ENCODE assay signal across 1 cellular context in the genomic region with DNA sequence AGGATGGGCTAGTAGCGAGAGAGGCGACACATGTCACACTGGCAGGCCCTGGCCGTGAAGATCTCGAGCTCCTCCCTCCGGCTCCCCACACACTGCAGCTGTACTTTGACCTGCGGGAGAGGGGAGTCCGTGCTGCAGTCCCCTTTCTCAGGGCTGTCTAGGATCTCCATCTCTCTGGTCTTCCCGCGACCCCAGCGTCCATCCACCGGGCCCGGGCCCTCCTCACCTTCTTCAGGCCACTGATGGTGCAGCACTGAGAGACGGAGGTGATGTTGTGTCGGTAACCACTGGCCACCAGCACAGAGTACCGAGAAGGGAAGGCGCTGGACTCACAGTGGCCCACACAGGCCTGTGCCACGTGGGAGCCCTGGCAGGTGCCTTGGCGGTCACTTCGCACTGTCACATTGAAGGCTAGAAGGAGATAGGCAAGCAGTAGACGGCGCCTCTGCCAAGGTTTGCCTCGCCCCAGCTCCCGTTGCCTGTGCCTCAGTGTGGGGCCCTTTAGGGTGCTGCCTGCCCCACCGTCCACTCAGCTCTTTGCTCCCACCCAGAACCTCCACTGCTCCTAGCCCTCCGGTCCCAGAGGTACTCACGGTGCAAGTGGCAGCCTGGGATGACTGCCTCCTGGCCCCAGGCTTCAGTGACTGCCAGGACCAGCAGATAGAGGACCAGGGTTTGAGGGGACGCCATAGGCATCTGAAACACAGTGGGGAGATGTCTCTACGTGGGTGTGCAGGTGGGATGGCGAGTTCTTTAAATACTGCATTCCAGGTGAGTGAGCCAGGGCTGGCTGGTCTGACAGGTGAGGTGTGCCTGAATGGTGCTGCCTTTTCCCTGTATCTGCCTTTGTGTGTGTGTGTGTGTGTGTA.
TF ChIP-seq lines count a peak whose summit lies in the region.

No MANE protein-coding gene starts in this region.

TF ChIP-seq in HepG2, 621 proteins besides CTCF, POLR2A, EP300 and RAD21 (continues in another document):
- TF ChIP-seq IKZF1 (IDR thresholded peaks at IDR 0.05) (no peak), ZNF326 (CRISPR knock-in tag; IDR thresholded peaks at IDR 0.05; ENCODE audit: borderline replicate concordance) (no peak), ZNF546 (CRISPR knock-in tag; conservative IDR thresholded peaks at IDR 0.05) (no peak), MYC (CRISPR knock-in tag; IDR thresholded peaks at IDR 0.05; ENCODE audit: borderline replicate concordance) (peak; percentile 93; the same call in 1 of the 2 replicates), ZNF615 (CRISPR knock-in tag; IDR thresholded peaks at IDR 0.05; ENCODE audit: borderline replicate concordance) (no peak), ZSCAN22 (CRISPR knock-in tag; IDR thresholded peaks at IDR 0.05) (no peak), ZNF10 (CRISPR knock-in tag; IDR thresholded peaks at IDR 0.05; ENCODE audit: borderline replicate concordance, low read depth) (no peak), ZNF207 (IDR thresholded peaks at IDR 0.05; ENCODE audit: borderline replicate concordance) (no peak), ZNF350 (CRISPR knock-in tag; IDR thresholded peaks at IDR 0.05; ENCODE audit: borderline replicate concordance, low read depth) (peak; percentile 37; the same call in 1 of the 2 replicates), NFE2L2 (IDR thresholded peaks at IDR 0.05; ENCODE audit: low read length) (no peak), ZBTB20 (CRISPR knock-in tag; IDR thresholded peaks at IDR 0.05; ENCODE audit: borderline replicate concordance, low read depth) (no peak), ZNF552 (CRISPR knock-in tag; IDR thresholded peaks at IDR 0.05; ENCODE audit: borderline replicate concordance) (no peak), RFXAP (CRISPR knock-in tag; IDR thresholded peaks at IDR 0.05; ENCODE audit: borderline replicate concordance) (no peak), RORA (CRISPR knock-in tag; IDR thresholded peaks at IDR 0.05) (no peak), ZNF670 (CRISPR knock-in tag; IDR thresholded peaks at IDR 0.05; ENCODE audit: borderline replicate concordance) (no peak), SRSF4 (IDR thresholded peaks at IDR 0.05; ENCODE audit: low read depth, low read length, poor library complexity, severe bottlenecking) (no peak), YY1 (IDR thresholded peaks at IDR 0.05; ENCODE audit: insufficient read depth, insufficient replicate concordance, low read depth, low read length) (no peak), NR2F1 (CRISPR knock-in tag; IDR thresholded peaks at IDR 0.05) (0 out of 4 replicates have a peak, but pooled peaks of 1 of the 2 experiments have one; percentile 13), MIER2 (CRISPR knock-in tag; IDR thresholded peaks at IDR 0.05) (no peak), KDM5B (CRISPR knock-in tag; IDR thresholded peaks at IDR 0.05; ENCODE audit: borderline replicate concordance) (peak; percentile 67; the same call in 1 of the 2 replicates), NFE2L1 (CRISPR knock-in tag; IDR thresholded peaks at IDR 0.05; ENCODE audit: borderline replicate concordance) (no peak), SKI (IDR thresholded peaks at IDR 0.05; ENCODE audit: partially characterized antibody) (no peak), KLF9 (CRISPR knock-in tag; IDR thresholded peaks at IDR 0.05; ENCODE audit: low read depth) (no peak), TAF1 (CRISPR knock-in tag; IDR thresholded peaks at IDR 0.05) (no peak), KLF12 (CRISPR knock-in tag; IDR thresholded peaks at IDR 0.05; ENCODE audit: borderline replicate concordance) (no peak), ATRX (CRISPR knock-in tag; IDR thresholded peaks at IDR 0.05; ENCODE audit: borderline replicate concordance) (no peak), PAX8 (CRISPR knock-in tag; IDR thresholded peaks at IDR 0.05; ENCODE audit: borderline replicate concordance) (no peak), KDM6A (CRISPR knock-in tag; IDR thresholded peaks at IDR 0.05; ENCODE audit: low read depth) (no peak)
- TF ChIP-seq, protein P1, sequence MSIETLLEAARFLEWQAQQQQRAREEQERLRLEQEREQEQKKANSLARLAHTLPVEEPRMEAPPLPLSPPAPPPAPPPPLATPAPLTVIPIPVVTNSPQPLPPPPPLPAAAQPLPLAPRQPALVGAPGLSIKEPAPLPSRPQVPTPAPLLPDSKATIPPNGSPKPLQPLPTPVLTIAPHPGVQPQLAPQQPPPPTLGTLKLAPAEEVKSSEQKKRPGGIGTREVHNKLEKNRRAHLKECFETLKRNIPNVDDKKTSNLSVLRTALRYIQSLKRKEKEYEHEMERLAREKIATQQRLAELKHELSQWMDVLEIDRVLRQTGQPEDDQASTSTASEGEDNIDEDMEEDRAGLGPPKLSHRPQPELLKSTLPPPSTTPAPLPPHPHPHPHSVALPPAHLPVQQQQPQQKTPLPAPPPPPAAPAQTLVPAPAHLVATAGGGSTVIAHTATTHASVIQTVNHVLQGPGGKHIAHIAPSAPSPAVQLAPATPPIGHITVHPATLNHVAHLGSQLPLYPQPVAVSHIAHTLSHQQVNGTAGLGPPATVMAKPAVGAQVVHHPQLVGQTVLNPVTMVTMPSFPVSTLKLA (IDR thresholded peaks at IDR 0.05), result no peak
- TF ChIP-seq, protein P2, sequence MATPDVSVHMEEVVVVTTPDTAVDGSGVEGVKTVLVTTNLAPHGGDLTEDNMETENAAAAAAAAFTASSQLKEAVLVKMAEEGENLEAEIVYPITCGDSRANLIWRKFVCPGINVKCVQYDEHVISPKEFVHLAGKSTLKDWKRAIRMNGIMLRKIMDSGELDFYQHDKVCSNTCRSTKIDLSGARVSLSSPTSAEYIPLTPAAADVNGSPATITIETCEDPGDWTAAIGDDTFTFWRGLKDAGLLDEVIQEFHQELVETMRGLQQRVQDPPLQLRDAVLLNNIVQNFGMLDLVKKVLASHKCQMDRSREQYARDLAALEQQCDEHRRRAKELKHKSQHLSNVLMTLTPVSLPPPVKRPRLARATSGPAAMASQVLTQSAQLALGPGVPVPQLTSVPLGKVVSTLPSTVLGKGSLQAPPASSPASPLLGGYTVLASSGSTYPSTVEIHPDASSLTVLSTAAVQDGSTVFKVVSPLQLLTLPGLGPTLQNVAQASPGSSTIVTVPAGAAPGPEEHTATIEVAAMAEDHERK (CRISPR knock-in tag; IDR thresholded peaks at IDR 0.05; ENCODE audit: low read depth), result no peak
- TF ChIP-seq, protein P3, sequence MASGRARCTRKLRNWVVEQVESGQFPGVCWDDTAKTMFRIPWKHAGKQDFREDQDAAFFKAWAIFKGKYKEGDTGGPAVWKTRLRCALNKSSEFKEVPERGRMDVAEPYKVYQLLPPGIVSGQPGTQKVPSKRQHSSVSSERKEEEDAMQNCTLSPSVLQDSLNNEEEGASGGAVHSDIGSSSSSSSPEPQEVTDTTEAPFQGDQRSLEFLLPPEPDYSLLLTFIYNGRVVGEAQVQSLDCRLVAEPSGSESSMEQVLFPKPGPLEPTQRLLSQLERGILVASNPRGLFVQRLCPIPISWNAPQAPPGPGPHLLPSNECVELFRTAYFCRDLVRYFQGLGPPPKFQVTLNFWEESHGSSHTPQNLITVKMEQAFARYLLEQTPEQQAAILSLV (CRISPR knock-in tag; IDR thresholded peaks at IDR 0.05; ENCODE audit: borderline replicate concordance), result peak; percentile 40; the same call in 1 of the 2 replicates
- TF ChIP-seq, protein P4, sequence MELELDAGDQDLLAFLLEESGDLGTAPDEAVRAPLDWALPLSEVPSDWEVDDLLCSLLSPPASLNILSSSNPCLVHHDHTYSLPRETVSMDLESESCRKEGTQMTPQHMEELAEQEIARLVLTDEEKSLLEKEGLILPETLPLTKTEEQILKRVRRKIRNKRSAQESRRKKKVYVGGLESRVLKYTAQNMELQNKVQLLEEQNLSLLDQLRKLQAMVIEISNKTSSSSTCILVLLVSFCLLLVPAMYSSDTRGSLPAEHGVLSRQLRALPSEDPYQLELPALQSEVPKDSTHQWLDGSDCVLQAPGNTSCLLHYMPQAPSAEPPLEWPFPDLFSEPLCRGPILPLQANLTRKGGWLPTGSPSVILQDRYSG (CRISPR knock-in tag; IDR thresholded peaks at IDR 0.05), result no peak
- TF ChIP-seq, protein P5, sequence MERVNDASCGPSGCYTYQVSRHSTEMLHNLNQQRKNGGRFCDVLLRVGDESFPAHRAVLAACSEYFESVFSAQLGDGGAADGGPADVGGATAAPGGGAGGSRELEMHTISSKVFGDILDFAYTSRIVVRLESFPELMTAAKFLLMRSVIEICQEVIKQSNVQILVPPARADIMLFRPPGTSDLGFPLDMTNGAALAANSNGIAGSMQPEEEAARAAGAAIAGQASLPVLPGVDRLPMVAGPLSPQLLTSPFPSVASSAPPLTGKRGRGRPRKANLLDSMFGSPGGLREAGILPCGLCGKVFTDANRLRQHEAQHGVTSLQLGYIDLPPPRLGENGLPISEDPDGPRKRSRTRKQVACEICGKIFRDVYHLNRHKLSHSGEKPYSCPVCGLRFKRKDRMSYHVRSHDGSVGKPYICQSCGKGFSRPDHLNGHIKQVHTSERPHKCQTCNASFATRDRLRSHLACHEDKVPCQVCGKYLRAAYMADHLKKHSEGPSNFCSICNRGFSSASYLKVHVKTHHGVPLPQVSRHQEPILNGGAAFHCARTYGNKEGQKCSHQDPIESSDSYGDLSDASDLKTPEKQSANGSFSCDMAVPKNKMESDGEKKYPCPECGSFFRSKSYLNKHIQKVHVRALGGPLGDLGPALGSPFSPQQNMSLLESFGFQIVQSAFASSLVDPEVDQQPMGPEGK (CRISPR knock-in tag; IDR thresholded peaks at IDR 0.05), result peak; percentile 56
- TF ChIP-seq, protein P6, sequence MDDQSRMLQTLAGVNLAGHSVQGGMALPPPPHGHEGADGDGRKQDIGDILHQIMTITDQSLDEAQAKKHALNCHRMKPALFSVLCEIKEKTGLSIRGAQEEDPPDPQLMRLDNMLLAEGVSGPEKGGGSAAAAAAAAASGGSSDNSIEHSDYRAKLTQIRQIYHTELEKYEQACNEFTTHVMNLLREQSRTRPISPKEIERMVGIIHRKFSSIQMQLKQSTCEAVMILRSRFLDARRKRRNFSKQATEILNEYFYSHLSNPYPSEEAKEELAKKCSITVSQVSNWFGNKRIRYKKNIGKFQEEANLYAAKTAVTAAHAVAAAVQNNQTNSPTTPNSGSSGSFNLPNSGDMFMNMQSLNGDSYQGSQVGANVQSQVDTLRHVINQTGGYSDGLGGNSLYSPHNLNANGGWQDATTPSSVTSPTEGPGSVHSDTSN (CRISPR knock-in tag; IDR thresholded peaks at IDR 0.05; ENCODE audit: borderline replicate concordance), result no peak
- TF ChIP-seq, protein P7, sequence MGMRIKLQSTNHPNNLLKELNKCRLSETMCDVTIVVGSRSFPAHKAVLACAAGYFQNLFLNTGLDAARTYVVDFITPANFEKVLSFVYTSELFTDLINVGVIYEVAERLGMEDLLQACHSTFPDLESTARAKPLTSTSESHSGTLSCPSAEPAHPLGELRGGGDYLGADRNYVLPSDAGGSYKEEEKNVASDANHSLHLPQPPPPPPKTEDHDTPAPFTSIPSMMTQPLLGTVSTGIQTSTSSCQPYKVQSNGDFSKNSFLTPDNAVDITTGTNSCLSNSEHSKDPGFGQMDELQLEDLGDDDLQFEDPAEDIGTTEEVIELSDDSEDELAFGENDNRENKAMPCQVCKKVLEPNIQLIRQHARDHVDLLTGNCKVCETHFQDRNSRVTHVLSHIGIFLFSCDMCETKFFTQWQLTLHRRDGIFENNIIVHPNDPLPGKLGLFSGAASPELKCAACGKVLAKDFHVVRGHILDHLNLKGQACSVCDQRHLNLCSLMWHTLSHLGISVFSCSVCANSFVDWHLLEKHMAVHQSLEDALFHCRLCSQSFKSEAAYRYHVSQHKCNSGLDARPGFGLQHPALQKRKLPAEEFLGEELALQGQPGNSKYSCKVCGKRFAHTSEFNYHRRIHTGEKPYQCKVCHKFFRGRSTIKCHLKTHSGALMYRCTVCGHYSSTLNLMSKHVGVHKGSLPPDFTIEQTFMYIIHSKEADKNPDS (CRISPR knock-in tag; IDR thresholded peaks at IDR 0.05), result no peak
- TF ChIP-seq, protein P8, sequence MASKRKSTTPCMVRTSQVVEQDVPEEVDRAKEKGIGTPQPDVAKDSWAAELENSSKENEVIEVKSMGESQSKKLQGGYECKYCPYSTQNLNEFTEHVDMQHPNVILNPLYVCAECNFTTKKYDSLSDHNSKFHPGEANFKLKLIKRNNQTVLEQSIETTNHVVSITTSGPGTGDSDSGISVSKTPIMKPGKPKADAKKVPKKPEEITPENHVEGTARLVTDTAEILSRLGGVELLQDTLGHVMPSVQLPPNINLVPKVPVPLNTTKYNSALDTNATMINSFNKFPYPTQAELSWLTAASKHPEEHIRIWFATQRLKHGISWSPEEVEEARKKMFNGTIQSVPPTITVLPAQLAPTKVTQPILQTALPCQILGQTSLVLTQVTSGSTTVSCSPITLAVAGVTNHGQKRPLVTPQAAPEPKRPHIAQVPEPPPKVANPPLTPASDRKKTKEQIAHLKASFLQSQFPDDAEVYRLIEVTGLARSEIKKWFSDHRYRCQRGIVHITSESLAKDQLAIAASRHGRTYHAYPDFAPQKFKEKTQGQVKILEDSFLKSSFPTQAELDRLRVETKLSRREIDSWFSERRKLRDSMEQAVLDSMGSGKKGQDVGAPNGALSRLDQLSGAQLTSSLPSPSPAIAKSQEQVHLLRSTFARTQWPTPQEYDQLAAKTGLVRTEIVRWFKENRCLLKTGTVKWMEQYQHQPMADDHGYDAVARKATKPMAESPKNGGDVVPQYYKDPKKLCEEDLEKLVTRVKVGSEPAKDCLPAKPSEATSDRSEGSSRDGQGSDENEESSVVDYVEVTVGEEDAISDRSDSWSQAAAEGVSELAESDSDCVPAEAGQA (IDR thresholded peaks at IDR 0.05; ENCODE audit: low read depth), result no peak
- TF ChIP-seq, protein P8 (CRISPR knock-in tag; IDR thresholded peaks at IDR 0.05; ENCODE audit: borderline replicate concordance), result no peak
